ENCODE assay signal across 16 cellular contexts in genomic region chr2:120613742-120614481, GRCh38.
DNase-seq lines count a peak whose midpoint lies in the region; ATAC-seq, FAIRE-seq and TF ChIP-seq lines count a peak whose summit lies in the region.
"Had no signal": no experiment of that assay in that cellular context is flagged by ENCODE, and none has a peak within 500 bp of the region (broad histone marks: within the 10 kb centered on the region; RNA-seq: fewer than 3 reads in every experiment).

No MANE protein-coding gene starts in this region.

- ATAC-seq in HG03159 (IDR thresholded peaks at IDR 0.05; ENCODE audit: unreplicated experiment) (no peak), GM19035 (IDR thresholded peaks at IDR 0.05; ENCODE audit: unreplicated experiment) (no peak)
- ATAC-seq: gastroesophageal sphincter had no signal

- peaks cover 12% of the 10 kb centered on the region for H3K4me1 Mint-ChIP-seq in chondrocyte (ENCODE audit: low read depth)

- peak overlapping the region; percentile 17; the same call in 1 of the 2 replicates for H3K4me3 ChIP-seq in AG10803 (ENCODE audit: low read length)
- H3K4me3 ChIP-seq: dorsolateral prefrontal cortex, gastroesophageal sphincter, GM23338, mucosa of descending colon, SJSA1 had no signal

- DNase-seq in AG10803 (ENCODE audit: low read depth), result peak; percentile 92
- peak; percentile 59 for DNase-seq in HTR-8/SVneo (ENCODE audit: insufficient read length, low spot score)
- DNase-seq in chondrocyte (ENCODE audit: low spot score), result no peak
- DNase-seq in myocyte (ENCODE audit: low read depth), result peak; percentile 67
- no peak for DNase-seq in NCI-H1930 (lab: John Stamatoyannopoulos, UW)
- no peak for DNase-seq in effector CD4-positive, alpha-beta T cell
- DNase-seq: islet precursor cell, mucosa of descending colon had no signal

- no peaks in the 10 kb centered on the region for H3K36me3 Mint-ChIP-seq in chondrocyte (ENCODE audit: low read depth)
- H3K36me3 Mint-ChIP-seq: activated naive CD8-positive, alpha-beta T cell; WTC11 had no signal

- H3K27ac Mint-ChIP-seq in chondrocyte (ENCODE audit: unreplicated experiment), result peak overlapping the region; percentile 72
- H3K27ac Mint-ChIP-seq: activated naive CD8-positive, alpha-beta T cell; WTC11 had no signal

- no peaks in the 10 kb centered on the region for H3K9me3 Mint-ChIP-seq in chondrocyte (ENCODE audit: low read depth)
- H3K9me3 Mint-ChIP-seq: GM23338, WTC11 had no signal

- H3K4me3 Mint-ChIP-seq in chondrocyte (ENCODE audit: unreplicated experiment), result peak overlapping the region; percentile 20
- H3K4me3 Mint-ChIP-seq: activated naive CD8-positive, alpha-beta T cell; GM23338; WTC11 had no signal

- H3K27me3 Mint-ChIP-seq in chondrocyte (ENCODE audit: low read depth), result peaks cover 28% of the 10 kb centered on the region
- H3K27me3 Mint-ChIP-seq: activated naive CD8-positive, alpha-beta T cell had no signal

- FAIRE-seq in HTR-8/SVneo (lab: Jason Lieb, UNC), result peak; percentile 92

- TF ChIP-seq CTCF in AG10803 (conservative IDR thresholded peaks at IDR 0.05; ENCODE audit: low read length), result no peak
- no peak for TF ChIP-seq CTCF in chondrocyte (IDR thresholded peaks at IDR 0.05)

Comparison
In these comparisons a context has a peak if more than half of its experiments do, and no peak if none do; other contexts are left out.
1. DNase-seq: peak in AG10803 (single experiment), HTR-8/SVneo (single experiment) and myocyte (single experiment); none in chondrocyte (single experiment), NCI-H1930 (0 of 2) and effector CD4-positive, alpha-beta T cell (single experiment).